Comparison of ENCODE assay signal across 29 cellular contexts in the genomic region with DNA sequence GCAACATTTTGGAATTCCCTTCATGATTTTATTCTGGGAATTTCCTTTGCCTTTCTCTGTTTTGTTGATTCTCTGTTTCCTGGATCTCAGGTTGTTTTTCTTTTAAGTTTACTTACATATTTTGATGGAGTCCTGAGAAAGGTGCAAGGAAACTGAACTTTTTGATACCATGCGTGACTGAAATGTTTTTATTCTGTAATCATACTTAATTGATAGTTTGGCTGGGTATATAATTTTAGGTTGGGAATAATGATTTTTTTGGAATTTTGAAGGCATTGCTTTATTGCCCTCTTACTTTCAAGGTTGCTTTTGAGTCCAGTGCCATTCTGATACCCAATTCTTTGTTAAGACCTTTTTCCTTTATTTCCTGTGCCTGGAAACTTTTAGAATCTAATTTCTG.
"Had no signal": no experiment of that assay in that cellular context is flagged by ENCODE, and none has a peak within 500 bp of the region (broad histone marks: within the 10 kb centered on the region; RNA-seq: fewer than 3 reads in every experiment).

No MANE protein-coding gene starts in this region.

- H3K27me3 ChIP-seq: esophagus squamous epithelium, gastroesophageal sphincter, heart right ventricle had no signal

- H3K4me3 ChIP-seq: esophagus squamous epithelium, gastroesophageal sphincter, heart right ventricle had no signal

- H3K9me3 ChIP-seq: esophagus squamous epithelium had no signal

- H3K27ac ChIP-seq: epithelial cell of prostate, esophagus squamous epithelium, gastroesophageal sphincter, heart right ventricle, VCaP had no signal

- DNase-seq: activated B cell treated with CpG ODN at 0.5 μM for 24 hours; activated CD4-positive, alpha-beta T cell treated with anti-CD3 and anti-CD28 coated beads for 48 hours; activated CD4-positive, alpha-beta T cell treated with anti-CD3 and anti-CD28 coated beads, Interleukin-2, amount 50 U/mL, for 1 hour; activated CD4-positive, alpha-beta T cell treated with anti-CD3 and anti-CD28 coated beads, Interleukin-2, amount 50 U/mL, for 48 hours; activated CD8-positive, alpha-beta memory T cell treated with anti-CD3 and anti-CD28 coated beads for 24 hours; activated CD8-positive, alpha-beta T cell treated with anti-CD3 and anti-CD28 coated beads for 36 hours; activated effector memory CD4-positive, alpha-beta T cell treated with Interleukin-2 at 50 U/mL for 16 hours; activated gamma-delta T cell treated with Interleukin-2 at 50 U/mL for 16 hours; activated naive CD4-positive, alpha-beta T cell treated with anti-CD3 and anti-CD28 coated beads, Interleukin-2, amount 50 U/mL, for 16 hours; activated naive CD4-positive, alpha-beta T cell treated with Interleukin-2 at 50 U/mL for 16 hours; activated T-cell treated with anti-CD3 and anti-CD28 coated beads, Interleukin-2, amount 50 U/mL, for 4 hours; amniotic stem cell; anterior cingulate cortex; caudate nucleus; cortex of kidney; dermis blood vessel endothelial cell; effector CD8-positive, alpha-beta T cell; esophagus squamous epithelium; foreskin melanocyte; heart right ventricle; T-helper 2 cell had no signal

- H3K36me3 ChIP-seq: heart right ventricle had no signal

- ATAC-seq: activated CD4-positive, CD25-positive, alpha-beta regulatory T cell treated with anti-CD3 and anti-CD28 coated beads, Interleukin-2, amount 50 U/mL, for 24 hours; activated CD8-positive, alpha-beta T cell treated with anti-CD3 and anti-CD28 coated beads for 36 hours; activated T-cell treated with anti-CD3 and anti-CD28 coated beads, Interleukin-2, amount 50 U/mL, for 4 hours; activated T-helper 17 cell treated with anti-CD3 and anti-CD28 coated beads, Interleukin-2, amount 50 U/mL, for 72 hours; gastroesophageal sphincter; heart right ventricle had no signal

- FAIRE-seq: astrocyte, colon, endothelial cell of umbilical vein had no signal
